ENCODE assay signal across 27 cellular contexts in genomic region chr20:10178727-10179313, GRCh38. TPM values are rescaled to one million over a fixed set of nuclear protein-coding genes. Genes with fewer than 3 reads are reported as not detected.
"Had no signal": no experiment of that assay in that cellular context is flagged by ENCODE, and none has a peak within 500 bp of the region (broad histone marks: within the 10 kb centered on the region; RNA-seq: fewer than 3 reads in every experiment).

No MANE protein-coding gene starts in this region.

- H3K4me1 ChIP-seq: gastroesophageal sphincter, psoas muscle, vagina had no signal

- H3K27ac Mint-ChIP-seq: activated naive CD4-positive, alpha-beta T cell treated with anti-CD3 and anti-CD28 coated beads, Interleukin-2, amount 10 ng/mL, durations not matched to agents 7 days and 5 days; activated naive CD8-positive, alpha-beta T cell treated with anti-CD3 and anti-CD28 coated beads, Interleukin-2, amount 10 ng/mL, durations not matched to agents 7 days and 5 days; activated T-helper 1 cell treated with anti-CD3 and anti-CD28 coated beads, Interleukin-12 subunit alpha, Interleukin-12 subunit beta, Interleukin-2, Interleukin-4 antibody, amounts not matched to agents 30 ng/mL and 10 ng/mL and 1 ng/mL, durations not matched to agents 14 hours and 24 hours and 36 hours; nephron progenitor cell; type B pancreatic cell had no signal

- H3K27me3 ChIP-seq: dorsolateral prefrontal cortex, pancreas, vagina had no signal

- H3K27ac ChIP-seq: coronary artery, gastroesophageal sphincter, pancreas, psoas muscle, vagina had no signal

- H3K4me1 Mint-ChIP-seq: activated naive CD4-positive, alpha-beta T cell treated with anti-CD3 and anti-CD28 coated beads, Interleukin-2, amount 10 ng/mL, durations not matched to agents 7 days and 5 days; activated naive CD8-positive, alpha-beta T cell treated with anti-CD3 and anti-CD28 coated beads, Interleukin-2, amount 10 ng/mL, durations not matched to agents 7 days and 5 days; central memory CD8-positive, alpha-beta T cell; nephron progenitor cell had no signal

- H3K36me3 Mint-ChIP-seq: activated naive CD4-positive, alpha-beta T cell treated with anti-CD3 and anti-CD28 coated beads, Interleukin-2, amount 10 ng/mL, durations not matched to agents 7 days and 5 days; activated naive CD8-positive, alpha-beta T cell treated with anti-CD3 and anti-CD28 coated beads, Interleukin-2, amount 10 ng/mL, durations not matched to agents 7 days and 5 days; type B pancreatic cell had no signal

- H3K4me3 ChIP-seq: coronary artery, dorsolateral prefrontal cortex, gastroesophageal sphincter, pancreas, psoas muscle, thoracic aorta, vagina had no signal

- ATAC-seq: activated CD4-positive, CD25-positive, alpha-beta regulatory T cell treated with anti-CD3 and anti-CD28 coated beads, Interleukin-2, amount 50 U/mL, for 24 hours; gastroesophageal sphincter; left colon; psoas muscle had no signal

- FAIRE-seq: kidney, pancreas had no signal

- H3K36me3 ChIP-seq: gastroesophageal sphincter, pancreas, thoracic aorta, vagina had no signal

- H3K9me3 ChIP-seq: gastroesophageal sphincter, pancreas, psoas muscle, thoracic aorta, vagina had no signal

- DNase-seq: activated CD4-positive, alpha-beta T cell treated with anti-CD3 and anti-CD28 coated beads for 48 hours; activated CD4-positive, alpha-beta T cell treated with anti-CD3 and anti-CD28 coated beads, Interleukin-2, amount 50 U/mL, for 48 hours; activated CD8-positive, alpha-beta memory T cell treated with anti-CD3 and anti-CD28 coated beads for 24 hours; activated gamma-delta T cell; activated naive CD4-positive, alpha-beta T cell treated with anti-CD3 and anti-CD28 coated beads, Interleukin-2, amount 10 ng/mL, durations not matched to agents 7 days and 5 days; activated naive CD8-positive, alpha-beta T cell treated with anti-CD3 and anti-CD28 coated beads, Interleukin-2, amount 10 ng/mL, durations not matched to agents 7 days and 5 days; effector memory CD4-positive, alpha-beta T cell; erythroblast; head of caudate nucleus; hippocampal formation; kidney; left colon; mammary epithelial cell; pancreas; psoas muscle; stimulated activated CD4-positive, alpha-beta T cell treated with anti-CD3 and anti-CD28 coated beads, Interleukin-2, amount 100 ng/mL, for 48 hours; stimulated activated naive CD4-positive, alpha-beta T cell treated with Interleukin-2 at 50 U/mL for 16 hours had no signal

- H3K9me3 Mint-ChIP-seq: activated naive CD4-positive, alpha-beta T cell treated with anti-CD3 and anti-CD28 coated beads, Interleukin-2, amount 10 ng/mL, durations not matched to agents 7 days and 5 days; activated naive CD8-positive, alpha-beta T cell treated with anti-CD3 and anti-CD28 coated beads, Interleukin-2, amount 10 ng/mL, durations not matched to agents 7 days and 5 days; activated T-helper 1 cell treated with anti-CD3 and anti-CD28 coated beads, Interleukin-12 subunit alpha, Interleukin-12 subunit beta, Interleukin-2, Interleukin-4 antibody, amounts not matched to agents 30 ng/mL and 10 ng/mL and 1 ng/mL, durations not matched to agents 14 hours and 24 hours and 36 hours; central memory CD8-positive, alpha-beta T cell; nephron progenitor cell; type B pancreatic cell had no signal

- H3K4me3 Mint-ChIP-seq: activated naive CD4-positive, alpha-beta T cell treated with anti-CD3 and anti-CD28 coated beads, Interleukin-2, amount 10 ng/mL, durations not matched to agents 7 days and 5 days; activated naive CD8-positive, alpha-beta T cell treated with anti-CD3 and anti-CD28 coated beads, Interleukin-2, amount 10 ng/mL, durations not matched to agents 7 days and 5 days; activated T-helper 1 cell treated with anti-CD3 and anti-CD28 coated beads, Interleukin-12 subunit alpha, Interleukin-12 subunit beta, Interleukin-2, Interleukin-4 antibody, amounts not matched to agents 30 ng/mL and 10 ng/mL and 1 ng/mL, durations not matched to agents 14 hours and 24 hours and 36 hours; central memory CD8-positive, alpha-beta T cell; nephron progenitor cell; type B pancreatic cell had no signal

RNA-seq across cellular contexts. Expression of gene SNAP25, which starts 39.8 kb away (rescaled TPM):
- total RNA-seq: activated naive CD8-positive, alpha-beta T cell treated with anti-CD3 and anti-CD28 coated beads, Interleukin-2, amount 10 ng/mL, durations not matched to agents 7 days and 5 days; mammary epithelial cell; psoas muscle had no signal
- polyA plus RNA-seq: mammary epithelial cell had no signal
